8 cellular contexts compared by ENCODE assay signal in the genomic region with DNA sequence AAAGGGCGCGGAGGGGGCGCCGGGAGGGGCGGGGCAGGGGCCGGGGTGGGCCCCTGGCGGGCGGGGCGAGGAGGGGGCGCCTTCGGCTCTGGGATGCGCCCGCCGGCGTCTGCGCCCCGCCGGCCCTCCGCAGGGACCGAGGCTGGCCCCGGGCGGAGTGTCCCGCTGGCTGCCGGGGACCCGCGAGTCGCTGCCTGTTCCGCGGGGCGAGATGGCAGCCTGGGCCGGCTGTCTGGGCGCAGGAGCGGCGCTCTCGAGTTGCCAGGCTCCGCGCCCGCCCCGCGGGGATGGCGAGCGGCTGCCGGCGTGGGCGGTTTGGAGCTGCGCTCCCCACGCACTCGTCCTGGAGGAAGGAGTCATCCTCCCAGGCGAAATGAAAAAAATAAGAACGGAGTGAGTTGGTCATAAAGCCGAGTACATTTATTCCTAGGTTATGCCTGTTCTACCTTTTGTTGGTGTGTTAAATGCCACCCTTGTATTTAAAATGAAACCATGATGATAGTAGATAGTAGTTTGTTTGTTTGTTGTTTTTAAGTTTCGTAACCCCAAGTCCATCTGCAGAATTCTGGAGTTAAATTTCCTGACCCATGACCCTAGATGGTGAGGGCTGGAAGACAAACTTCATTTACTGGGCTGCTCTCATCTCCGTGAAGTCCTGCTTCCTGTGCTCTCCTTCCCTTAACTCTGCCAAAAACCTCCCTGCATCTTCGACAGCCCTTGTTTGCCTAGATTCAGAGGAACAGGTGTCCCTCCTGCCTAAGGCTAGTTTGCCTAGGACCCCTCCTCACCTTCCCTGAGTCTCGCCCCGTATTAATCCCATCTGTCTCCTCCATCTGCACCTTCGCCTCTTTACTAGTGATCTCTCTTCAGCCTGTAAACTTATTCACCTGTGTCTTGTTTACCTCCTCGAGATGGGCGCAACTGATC. TPM values are rescaled to one million over a fixed set of nuclear protein-coding genes. Genes with fewer than 3 reads are reported as not detected.
DNase-seq lines count a peak whose midpoint lies in the region; ATAC-seq and TF ChIP-seq lines count a peak whose summit lies in the region.

No MANE protein-coding gene starts in this region.

- no peak overlapping the region for H3K27ac Mint-ChIP-seq in WTC11
- H3K27ac Mint-ChIP-seq in dendritic cell treated with granulocyte-macrophage colony-stimulating factor and Interleukin-4, amounts not matched to agents 40 ng/mL and 50 ng/mL, for 4 days: no peak overlapping the region

- POLR2A ChIA-PET in WTC11 (lab: Charles Lee): interaction anchor here (0.5 kb wide), 1 partner anchor 940 kb away, joined by 5 read pairs; no protein-coding TSS in a partner anchor

- intact Hi-C loops in dendritic cell treated with granulocyte-macrophage colony-stimulating factor and Interleukin-4, amounts not matched to agents 40 ng/mL and 50 ng/mL, for 4 days (cut with micrococcal nuclease): no loop called here
- intact Hi-C loops in lower leg skin (cut with DNase I; ENCODE audit: low total_unique reads): no loop called here

- no peaks in the 10 kb centered on the region for H3K9me3 Mint-ChIP-seq in WTC11
- H3K9me3 Mint-ChIP-seq in dendritic cell treated with granulocyte-macrophage colony-stimulating factor and Interleukin-4, amounts not matched to agents 40 ng/mL and 50 ng/mL, for 4 days: no peaks in the 10 kb centered on the region

- peak overlapping the region; percentile 52 for H3K4me3 ChIP-seq in H7 (ENCODE audit: insufficient read depth, low read depth, low read length)
- H3K4me3 ChIP-seq in lower leg skin (ENCODE audit: low read depth, poor library complexity, severe bottlenecking): peak overlapping the region; percentile 33

- H3K27me3 Mint-ChIP-seq in WTC11 (ENCODE audit: low read depth): peaks cover 68% of the 10 kb centered on the region
- H3K27me3 Mint-ChIP-seq in dendritic cell treated with granulocyte-macrophage colony-stimulating factor and Interleukin-4, amounts not matched to agents 40 ng/mL and 50 ng/mL, for 4 days: peaks cover 50% of the 10 kb centered on the region

- peak overlapping the region; percentile 66 for H3K4me3 Mint-ChIP-seq in WTC11
- H3K4me3 Mint-ChIP-seq in dendritic cell treated with granulocyte-macrophage colony-stimulating factor and Interleukin-4, amounts not matched to agents 40 ng/mL and 50 ng/mL, for 4 days: peak overlapping the region; percentile 33

- peaks cover 50% of the 10 kb centered on the region for H3K27me3 ChIP-seq in H7 (ENCODE audit: control insufficient read depth, insufficient read depth, low read length)

- 9 to 15% methylated on average over 32 to 48 of the region's 59 CpGs for WGBS in lower leg skin, 2 donors

- TF ChIP-seq CTCF in WTC11 (IDR thresholded peaks at IDR 0.05) (no peak), lower leg skin (IDR thresholded peaks at IDR 0.05) (no peak)

- CTCF ChIA-PET in WTC11 (lab: Charles Lee): interaction anchor here (0.7 to 7.9 kb wide), 8 partner anchors 13 to 79 kb away, joined by 3 to 58 read pairs (median 28); a partner anchor contains a TSS

- DNase-seq in H7: peak; percentile 86
- no peak for DNase-seq in WTC11 (ENCODE audit: low spot score)
- DNase-seq in lower leg skin (ENCODE audit: low spot score in 2 of 2): peak in 1 of 2 donors; percentile 80
- peak; percentile 45 for DNase-seq in stimulated activated CD8-positive, alpha-beta memory T cell treated with anti-CD3 and anti-CD28 coated beads, Interleukin-4, amount 100 ng/mL, for 48 hours
- DNase-seq in SKM-1 (lab: John Stamatoyannopoulos, UW; ENCODE audit: unreplicated experiment): no peak

- no peaks in the 10 kb centered on the region for H3K36me3 Mint-ChIP-seq in WTC11
- no peaks in the 10 kb centered on the region for H3K36me3 Mint-ChIP-seq in dendritic cell treated with granulocyte-macrophage colony-stimulating factor and Interleukin-4, amounts not matched to agents 40 ng/mL and 50 ng/mL, for 4 days (ENCODE audit: low read depth)

- no peak for TF ChIP-seq POLR2A in lower leg skin (IDR thresholded peaks at IDR 0.05)

- H3K36me3 ChIP-seq in H7 (replicated peaks; ENCODE audit: control insufficient read depth, insufficient read depth, low read length): no peaks in the 10 kb centered on the region

- peaks cover 32% of the 10 kb centered on the region for H3K4me1 Mint-ChIP-seq in WTC11
- H3K4me1 Mint-ChIP-seq in dendritic cell treated with granulocyte-macrophage colony-stimulating factor and Interleukin-4, amounts not matched to agents 40 ng/mL and 50 ng/mL, for 4 days (ENCODE audit: low read depth): peaks cover 12% of the 10 kb centered on the region

- ATAC-seq in WTC11 (peak; percentile 8), GM19463 (IDR thresholded peaks at IDR 0.05; ENCODE audit: unreplicated experiment) (no peak), GM21447 (IDR thresholded peaks at IDR 0.05; ENCODE audit: unreplicated experiment) (no peak)

TF ChIP-seq in WTC11, 78 proteins besides CTCF, POLR2A, EP300 and RAD21:
- TF ChIP-seq, protein P1, sequence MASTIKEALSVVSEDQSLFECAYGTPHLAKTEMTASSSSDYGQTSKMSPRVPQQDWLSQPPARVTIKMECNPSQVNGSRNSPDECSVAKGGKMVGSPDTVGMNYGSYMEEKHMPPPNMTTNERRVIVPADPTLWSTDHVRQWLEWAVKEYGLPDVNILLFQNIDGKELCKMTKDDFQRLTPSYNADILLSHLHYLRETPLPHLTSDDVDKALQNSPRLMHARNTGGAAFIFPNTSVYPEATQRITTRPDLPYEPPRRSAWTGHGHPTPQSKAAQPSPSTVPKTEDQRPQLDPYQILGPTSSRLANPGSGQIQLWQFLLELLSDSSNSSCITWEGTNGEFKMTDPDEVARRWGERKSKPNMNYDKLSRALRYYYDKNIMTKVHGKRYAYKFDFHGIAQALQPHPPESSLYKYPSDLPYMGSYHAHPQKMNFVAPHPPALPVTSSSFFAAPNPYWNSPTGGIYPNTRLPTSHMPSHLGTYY (CRISPR knock-in tag; IDR thresholded peaks at IDR 0.05): no peak
- TF ChIP-seq KAT7 (CRISPR knock-in tag; IDR thresholded peaks at IDR 0.05; ENCODE audit: borderline replicate concordance): no peak
- TF ChIP-seq, protein P2, sequence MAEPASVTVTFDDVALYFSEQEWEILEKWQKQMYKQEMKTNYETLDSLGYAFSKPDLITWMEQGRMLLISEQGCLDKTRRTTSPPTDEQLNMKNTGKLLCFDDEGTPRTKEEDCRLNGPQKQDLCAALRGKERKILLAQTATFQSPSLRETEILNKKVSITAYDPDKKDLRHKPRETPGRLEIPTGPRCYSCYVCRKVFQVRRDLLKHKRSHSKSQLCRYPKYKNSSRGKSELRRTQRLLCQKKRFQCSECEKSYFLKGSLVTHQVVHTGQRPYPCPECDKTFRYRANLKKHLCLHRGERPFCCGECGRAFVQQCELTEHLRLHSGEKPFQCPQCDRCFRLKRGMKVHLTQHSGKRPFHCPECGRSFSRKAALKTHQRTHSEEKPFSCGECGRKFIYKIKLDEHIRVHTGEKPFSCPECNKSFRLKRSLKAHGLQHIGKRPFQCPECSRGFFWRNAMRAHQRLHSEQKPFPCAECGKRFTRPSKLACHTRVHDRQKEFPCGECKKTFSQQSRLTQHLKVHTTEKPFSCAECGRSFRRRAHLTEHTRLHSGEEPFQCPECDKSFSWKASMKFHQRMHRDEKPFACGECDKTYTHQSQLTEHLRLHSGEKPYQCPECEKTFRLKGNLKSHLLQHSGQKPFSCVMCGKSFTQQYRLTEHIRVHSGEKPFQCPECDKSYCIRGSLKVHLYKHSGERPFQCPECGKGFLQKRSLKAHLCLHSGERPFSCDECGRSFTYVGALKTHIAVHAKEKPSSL (CRISPR knock-in tag; conservative IDR thresholded peaks at IDR 0.05): no peak
- TF ChIP-seq, protein P3, sequence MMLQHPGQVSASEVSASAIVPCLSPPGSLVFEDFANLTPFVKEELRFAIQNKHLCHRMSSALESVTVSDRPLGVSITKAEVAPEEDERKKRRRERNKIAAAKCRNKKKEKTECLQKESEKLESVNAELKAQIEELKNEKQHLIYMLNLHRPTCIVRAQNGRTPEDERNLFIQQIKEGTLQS (CRISPR knock-in tag; conservative IDR thresholded peaks at IDR 0.05): no peak
- TF ChIP-seq ZNF317 (CRISPR knock-in tag; IDR thresholded peaks at IDR 0.05; ENCODE audit: borderline replicate concordance, low read depth): no peak
- no peak for TF ChIP-seq SMAD4 (CRISPR knock-in tag; IDR thresholded peaks at IDR 0.05)
- TF ChIP-seq, protein P4, sequence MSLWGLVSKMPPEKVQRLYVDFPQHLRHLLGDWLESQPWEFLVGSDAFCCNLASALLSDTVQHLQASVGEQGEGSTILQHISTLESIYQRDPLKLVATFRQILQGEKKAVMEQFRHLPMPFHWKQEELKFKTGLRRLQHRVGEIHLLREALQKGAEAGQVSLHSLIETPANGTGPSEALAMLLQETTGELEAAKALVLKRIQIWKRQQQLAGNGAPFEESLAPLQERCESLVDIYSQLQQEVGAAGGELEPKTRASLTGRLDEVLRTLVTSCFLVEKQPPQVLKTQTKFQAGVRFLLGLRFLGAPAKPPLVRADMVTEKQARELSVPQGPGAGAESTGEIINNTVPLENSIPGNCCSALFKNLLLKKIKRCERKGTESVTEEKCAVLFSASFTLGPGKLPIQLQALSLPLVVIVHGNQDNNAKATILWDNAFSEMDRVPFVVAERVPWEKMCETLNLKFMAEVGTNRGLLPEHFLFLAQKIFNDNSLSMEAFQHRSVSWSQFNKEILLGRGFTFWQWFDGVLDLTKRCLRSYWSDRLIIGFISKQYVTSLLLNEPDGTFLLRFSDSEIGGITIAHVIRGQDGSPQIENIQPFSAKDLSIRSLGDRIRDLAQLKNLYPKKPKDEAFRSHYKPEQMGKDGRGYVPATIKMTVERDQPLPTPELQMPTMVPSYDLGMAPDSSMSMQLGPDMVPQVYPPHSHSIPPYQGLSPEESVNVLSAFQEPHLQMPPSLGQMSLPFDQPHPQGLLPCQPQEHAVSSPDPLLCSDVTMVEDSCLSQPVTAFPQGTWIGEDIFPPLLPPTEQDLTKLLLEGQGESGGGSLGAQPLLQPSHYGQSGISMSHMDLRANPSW (CRISPR knock-in tag; conservative IDR thresholded peaks at IDR 0.05; ENCODE audit: low read depth): no peak
- TF ChIP-seq ZNF416 (CRISPR knock-in tag; IDR thresholded peaks at IDR 0.05): no peak
- TF ChIP-seq, protein P5, sequence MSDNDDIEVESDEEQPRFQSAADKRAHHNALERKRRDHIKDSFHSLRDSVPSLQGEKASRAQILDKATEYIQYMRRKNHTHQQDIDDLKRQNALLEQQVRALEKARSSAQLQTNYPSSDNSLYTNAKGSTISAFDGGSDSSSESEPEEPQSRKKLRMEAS (CRISPR knock-in tag; IDR thresholded peaks at IDR 0.05): no peak

RNA-seq across cellular contexts. Expression of a gene that starts 32.8 kb away (rescaled TPM):
- 463 and 672 TPM in 2 replicates for total RNA-seq in H7 (2014; rRNA removed; shearing (Covaris generic))
- total RNA-seq in WTC11 (2021): 356 to 379 TPM (median 378 TPM) in 3 replicates
- total RNA-seq in lower leg skin: 100 to 1,000 TPM; 316 to 432 (median 384) TPM

RNA-seq across cellular contexts. Expression of a gene that starts 54.7 kb away (rescaled TPM):
- 0.14 TPM in 1 of 2 replicates, not detected in the other for total RNA-seq in H7 (2014; rRNA removed; shearing (Covaris generic))
- 0.16 to 0.77 TPM (median 0.44 TPM) in 3 replicates for total RNA-seq in WTC11 (2021)
- total RNA-seq in lower leg skin: 100 to 1,000 TPM in 1 of 4 donors, 10 to 100 TPM in 3; 56.7 to 115 (median 73.6) TPM

Comparison
In these comparisons a context has a peak if more than half of its experiments do, and no peak if none do; other contexts are left out.
1. DNase-seq: peak in H7 (single experiment) and stimulated activated CD8-positive, alpha-beta memory T cell treated with anti-CD3 and anti-CD28 coated beads, Interleukin-4, amount 100 ng/mL, for 48 hours (single experiment); none in WTC11 (single experiment) and SKM-1 (single experiment).
2. RNA of a gene that starts 54.7 kb away (total RNA-seq): 56.7 to 115 TPM in lower leg skin; 0.16 to 0.77 TPM in WTC11 and 0.14 TPM in H7; every median in the first group is over 10 times any median in the second.